Comparison of ENCODE assay signal across 24 cellular contexts in the genomic region with DNA sequence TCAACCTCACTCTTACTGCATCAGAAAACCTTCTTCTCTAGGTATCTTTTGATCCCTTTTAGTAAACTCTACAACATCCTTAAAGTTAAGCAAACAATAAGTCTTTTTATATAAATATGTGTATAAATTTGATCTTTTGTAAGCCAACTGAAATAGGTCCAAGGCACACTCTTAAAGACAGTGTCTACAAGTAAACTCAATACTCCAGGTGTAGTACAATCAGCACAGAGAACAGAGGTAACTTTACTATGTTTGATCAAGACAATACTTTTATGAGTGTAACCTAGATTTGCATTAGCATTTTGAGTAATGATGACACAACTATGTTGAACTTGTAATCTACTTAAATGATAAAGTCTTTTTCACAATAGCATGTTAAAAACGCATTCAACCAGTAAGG.
DNase-seq lines count a peak whose midpoint lies in the region; ATAC-seq, FAIRE-seq and TF ChIP-seq lines count a peak whose summit lies in the region.
"Had no signal": no experiment of that assay in that cellular context is flagged by ENCODE, and none has a peak within 500 bp of the region (broad histone marks: within the 10 kb centered on the region; RNA-seq: fewer than 3 reads in every experiment).

No MANE protein-coding gene starts in this region.

- no peak overlapping the region for H3K4me2 ChIP-seq in PC-3 (ENCODE audit: low read length)
- H3K4me2 ChIP-seq: A549; BLaER1 treated with 17β-estradiol and CSF1 and Interleukin-3, amounts not matched to agents 10 nM and 100 nM had no signal

- no peak overlapping the region for H3K4me3 ChIP-seq in PC-3 (ENCODE audit: low read length)
- H3K4me3 ChIP-seq: A549; BLaER1 treated with 17β-estradiol and CSF1 and Interleukin-3, amounts not matched to agents 10 nM and 100 nM; GM23248 had no signal

- H3K9me2 ChIP-seq in PC-3 (replicated peaks; ENCODE audit: low read length), result no peaks in the 10 kb centered on the region; the same call in 1 of the 2 replicates

- no peaks in the 10 kb centered on the region for H3K36me3 ChIP-seq in PC-3 (ENCODE audit: low read depth, low read length)
- H3K36me3 ChIP-seq: BE2C; BLaER1 treated with 17β-estradiol and CSF1 and Interleukin-3, amounts not matched to agents 10 nM and 100 nM had no signal

- no peak for TF ChIP-seq CTCF in 22Rv1 (IDR thresholded peaks at IDR 0.05)
- TF ChIP-seq CTCF in PC-3 (conservative IDR thresholded peaks at IDR 0.05; ENCODE audit: low read depth, low read length), result no peak

- no peak for FAIRE-seq in HTR-8/SVneo (lab: Jason Lieb, UNC)
- FAIRE-seq: A549, GM12891, GM18507, H1 had no signal

- BruUV-seq in PC-3 (replicated peaks; lab: Mats Ljungman, UMichigan), result no TSS peak

- POLR2A ChIA-PET in PC-3 (lab: Charles Lee; ENCODE audit: unreplicated experiment), result no interaction called here

- no peaks in the 10 kb centered on the region for H3K9me3 ChIP-seq in PC-3 (ENCODE audit: low read length)
- H3K9me3 ChIP-seq: A549; BE2C; BLaER1 treated with 17β-estradiol and CSF1 and Interleukin-3, amounts not matched to agents 10 nM and 100 nM had no signal

- intact Hi-C loops in PC-3 (cut with micrococcal nuclease), result loop anchor here (2.0 kb wide), 1 partner anchor 70 kb away; no protein-coding TSS in a partner anchor
- intact Hi-C loops in left colon (cut with DNase I, micrococcal nuclease), result no loop called here

- peaks cover 9% of the 10 kb centered on the region for H3K4me1 ChIP-seq in PC-3 (ENCODE audit: insufficient read depth, low read length)
- H3K4me1 ChIP-seq: A549; BE2C; BLaER1 treated with 17β-estradiol and CSF1 and Interleukin-3, amounts not matched to agents 10 nM and 100 nM had no signal

- no peaks in the 10 kb centered on the region for H4K20me1 ChIP-seq in PC-3 (ENCODE audit: low read length)
- H4K20me1 ChIP-seq: BLaER1 treated with 17β-estradiol and CSF1 and Interleukin-3, amounts not matched to agents 10 nM and 100 nM had no signal

- no peaks in the 10 kb centered on the region for H3K27me3 ChIP-seq in PC-3 (ENCODE audit: low read length)
- H3K27me3 ChIP-seq: BE2C; BLaER1 treated with 17β-estradiol and CSF1 and Interleukin-3, amounts not matched to agents 10 nM and 100 nM had no signal

- ATAC-seq in PC-3 (peak; percentile 94), left colon (peak; percentile 26)
- ATAC-seq: A549, HCT116 had no signal

- no peaks in the 10 kb centered on the region for H3F3A ChIP-seq in PC-3 (ENCODE audit: low read length, unreplicated experiment)

- H3K27ac ChIP-seq in 22Rv1 (peak overlapping the region; percentile 30), PC-3 (ENCODE audit: low read length) (no peak overlapping the region)
- H3K27ac ChIP-seq: A549; BLaER1 treated with 17β-estradiol and CSF1 and Interleukin-3, amounts not matched to agents 10 nM and 100 nM; GM23248 had no signal

- H3K9ac ChIP-seq in PC-3 (ENCODE audit: low read length), result no peak overlapping the region
- H3K9ac ChIP-seq: BLaER1 treated with 17β-estradiol and CSF1 and Interleukin-3, amounts not matched to agents 10 nM and 100 nM; GM23248 had no signal

- no peaks in the 10 kb centered on the region for H3K79me2 ChIP-seq in PC-3 (ENCODE audit: low read length)

- CTCF ChIA-PET in PC-3 (lab: Charles Lee), result interaction anchor here (1.0 kb wide), 1 partner anchor 27 kb away, joined by 4 read pairs; no protein-coding TSS in a partner anchor

- DNase-seq in PC-3, result peak; percentile 13
- DNase-seq in left colon, result no peak
- no peak for DNase-seq in iPS-NIHi7 (ENCODE audit: extremely low spot score)
- DNase-seq in GM03348 (ENCODE audit: low spot score), result no peak
- no peak for DNase-seq in HTR-8/SVneo (ENCODE audit: insufficient read length, low spot score)
- DNase-seq: 8988T; ACHN; AML-193; BE2C; CD4-positive, alpha-beta T cell; CD8-positive, alpha-beta memory T cell; DMS 273 treated with DMSO at 0.1 percent for 48 hours; DMS79; EL; GDM1; GM23248; H7 had no signal

- H2AFZ ChIP-seq in PC-3 (ENCODE audit: low read length), result no peak overlapping the region
- H2AFZ ChIP-seq: GM23248 had no signal
